ENCODE assay signal across 15 cellular contexts in the genomic region with DNA sequence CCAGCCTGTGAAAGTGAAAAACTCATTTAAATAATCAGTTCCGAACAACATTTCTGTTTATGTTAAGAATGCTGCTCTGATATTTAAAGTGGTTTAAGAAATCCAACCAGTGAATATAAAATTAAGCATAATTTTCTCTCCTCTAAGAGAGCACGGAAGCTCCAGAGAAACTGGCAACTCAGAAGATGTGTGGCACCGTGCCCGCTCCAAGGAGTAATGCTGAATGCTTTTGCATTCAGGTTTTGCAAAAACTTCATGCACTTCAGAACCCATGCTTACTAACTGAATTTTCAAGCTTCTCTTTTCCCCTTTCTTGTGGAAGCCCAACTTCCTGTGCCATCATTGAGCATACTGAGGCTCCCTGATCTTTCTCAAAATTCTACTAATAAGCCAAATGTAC. TPM values are rescaled to one million over a fixed set of nuclear protein-coding genes. Genes with fewer than 3 reads are reported as not detected.
DNase-seq lines count a peak whose midpoint lies in the region; ATAC-seq and TF ChIP-seq lines count a peak whose summit lies in the region.
"Had no signal": no experiment of that assay in that cellular context is flagged by ENCODE, and none has a peak within 500 bp of the region (broad histone marks: within the 10 kb centered on the region; RNA-seq: fewer than 3 reads in every experiment).

No MANE protein-coding gene starts in this region.

- ATAC-seq in T-helper 17 cell (no peak), HG02870 (IDR thresholded peaks at IDR 0.05; ENCODE audit: unreplicated experiment) (no peak)
- ATAC-seq: HCT116 had no signal

- peaks cover 18% of the 10 kb centered on the region for H3K4me1 ChIP-seq in vagina

- H3K9me3 ChIP-seq in vagina (no peaks in the 10 kb centered on the region), T-helper 17 cell (ENCODE audit: control insufficient read depth, low read length, poor library complexity, severe bottlenecking) (no peaks in the 10 kb centered on the region)

- H3K4me1 Mint-ChIP-seq in mesothelial cell of epicardium (peaks cover 25% of the 10 kb centered on the region), T-helper 17 cell (no peaks in the 10 kb centered on the region)
- H3K4me1 Mint-ChIP-seq: B cell had no signal

- H3K27ac Mint-ChIP-seq in mesothelial cell of epicardium = peak overlapping the region; percentile 91
- H3K27ac Mint-ChIP-seq in T-helper 17 cell = no peak overlapping the region
- H3K27ac Mint-ChIP-seq: B cell; CD4-positive, alpha-beta T cell had no signal

- no peaks in the 10 kb centered on the region for H3K9me3 Mint-ChIP-seq in mesothelial cell of epicardium
- H3K9me3 Mint-ChIP-seq: CD4-positive, alpha-beta T cell had no signal

- H3K27me3 Mint-ChIP-seq in mesothelial cell of epicardium (ENCODE audit: low read depth) (no peaks in the 10 kb centered on the region), T-helper 17 cell (no peaks in the 10 kb centered on the region)

- TF ChIP-seq CTCF in dorsolateral prefrontal cortex (IDR thresholded peaks at IDR 0.05 in 54 of 56, conservative IDR thresholded peaks at IDR 0.05 in 2 of 56; ENCODE audit: low read depth in 1 of 56, partially characterized antibody in 56 of 56) (no peak), mesothelial cell of epicardium (IDR thresholded peaks at IDR 0.05; ENCODE audit: unreplicated experiment) (no peak), vagina (IDR thresholded peaks at IDR 0.05) (no peak)

- H3K27ac ChIP-seq in dorsolateral prefrontal cortex (peak overlapping the region in 21 of 59 donors; percentile 7 to 78 (median 31)), vagina (peak overlapping the region; percentile 64)

- intact Hi-C loops in dorsolateral prefrontal cortex (cut with DNase I) (no loop called here), vagina (cut with DNase I) (no loop called here)

- H3K4me3 Mint-ChIP-seq in mesothelial cell of epicardium (no peak overlapping the region), T-helper 17 cell (no peak overlapping the region)
- H3K4me3 Mint-ChIP-seq: B cell; CD4-positive, alpha-beta T cell had no signal

- H3K36me3 ChIP-seq in vagina = no peaks in the 10 kb centered on the region

- TF ChIP-seq POLR2A in vagina (IDR thresholded peaks at IDR 0.05) = no peak

- no peak overlapping the region for H3K4me3 ChIP-seq in Jurkat, Clone E6-1 (ENCODE audit: low read length)
- H3K4me3 ChIP-seq in dorsolateral prefrontal cortex (no peak overlapping the region), vagina (no peak overlapping the region)

- H3K27me3 ChIP-seq in dorsolateral prefrontal cortex = no peaks in the 10 kb centered on the region
- H3K27me3 ChIP-seq in vagina = no peaks in the 10 kb centered on the region

- peak; percentile 34 for DNase-seq in Jurkat, Clone E6-1 (ENCODE audit: low read depth, low spot score)
- DNase-seq in dorsolateral prefrontal cortex (peak in 9 of 10 donors; percentile 10 to 79 (median 66)), mesothelial cell of epicardium (ENCODE audit: low spot score in 2 of 2, unreplicated experiment in 2 of 2) (no peak), vagina (ENCODE audit: extremely low spot score in 2 of 2) (no peak), T-helper 17 cell (no peak)
- no peak for DNase-seq in activated CD4-positive, CD25-positive, alpha-beta regulatory T cell treated with anti-CD3 and anti-CD28 coated beads, Interleukin-2, amount 50 U/mL, for 72 hours
- DNase-seq: C1 segment of cervical spinal cord; Calu3; CD4-positive, alpha-beta T cell; DMS79; EL had no signal

- H3K36me3 Mint-ChIP-seq in mesothelial cell of epicardium = no peaks in the 10 kb centered on the region
- H3K36me3 Mint-ChIP-seq in T-helper 17 cell (ENCODE audit: low read depth) = no peaks in the 10 kb centered on the region

RNA-seq across cellular contexts. Expression of gene NDUFAF4, which starts 20.5 kb away (rescaled TPM):
- 99.4 TPM for polyA plus RNA-seq in Jurkat, Clone E6-1 (2012; ENCODE audit: insufficient read depth, insufficient read length)
- 10 to 100 TPM; 23.6 to 75.9 (median 49.9) TPM for total RNA-seq in dorsolateral prefrontal cortex
- total RNA-seq in mesothelial cell of epicardium = 40.6 to 44.0 TPM (median 42.2 TPM) in 3 replicates
- 14.2 TPM for total RNA-seq in vagina
- 10 to 100 TPM; 26.7 to 26.8 TPM for total RNA-seq in T-helper 17 cell

RNA-seq across cellular contexts. Expression of gene GPR63, which starts 39.9 kb away (rescaled TPM):
- polyA plus RNA-seq in Jurkat, Clone E6-1 (2012; ENCODE audit: insufficient read depth, insufficient read length) = 4.5 TPM
- total RNA-seq in dorsolateral prefrontal cortex = 10 to 100 TPM in 63 of 120 experiments, 1 to 10 TPM in 57; 3.6 to 17.2 (median 10.1) TPM
- 17.5 to 18.5 TPM (median 17.9 TPM) in 3 replicates for total RNA-seq in mesothelial cell of epicardium
- total RNA-seq in vagina = 2.5 TPM
- under 1 TPM; 0.80 to 0.96 TPM for total RNA-seq in T-helper 17 cell
- total RNA-seq: A172 had no signal

RNA-seq across cellular contexts. Expression of gene KLHL32, which starts 47.4 kb away (rescaled TPM):
- polyA plus RNA-seq in Jurkat, Clone E6-1 (2012; ENCODE audit: insufficient read depth, insufficient read length) = 0.95 TPM
- total RNA-seq in dorsolateral prefrontal cortex (100 to 1,000 TPM in 2 of 120 experiments, 10 to 100 TPM in 118; 17.2 to 117 (median 47.9) TPM), mesothelial cell of epicardium (7.3 to 8.4 TPM (median 8.1 TPM) in 3 replicates), vagina (0.25 TPM), T-helper 17 cell (1 to 10 TPM; 1.9 to 2.5 TPM)
- total RNA-seq: A172 had no signal

Comparison
In these comparisons a context has a peak if more than half of its experiments do, and no peak if none do; other contexts are left out.
1. DNase-seq: peak in Jurkat, Clone E6-1 (single experiment) and dorsolateral prefrontal cortex (9 of 10); none in mesothelial cell of epicardium (0 of 2), vagina (0 of 2), activated CD4-positive, CD25-positive, alpha-beta regulatory T cell treated with anti-CD3 and anti-CD28 coated beads, Interleukin-2, amount 50 U/mL, for 72 hours (single experiment) and T-helper 17 cell (0 of 3).